21 cellular contexts compared by ENCODE assay signal in the genomic region with DNA sequence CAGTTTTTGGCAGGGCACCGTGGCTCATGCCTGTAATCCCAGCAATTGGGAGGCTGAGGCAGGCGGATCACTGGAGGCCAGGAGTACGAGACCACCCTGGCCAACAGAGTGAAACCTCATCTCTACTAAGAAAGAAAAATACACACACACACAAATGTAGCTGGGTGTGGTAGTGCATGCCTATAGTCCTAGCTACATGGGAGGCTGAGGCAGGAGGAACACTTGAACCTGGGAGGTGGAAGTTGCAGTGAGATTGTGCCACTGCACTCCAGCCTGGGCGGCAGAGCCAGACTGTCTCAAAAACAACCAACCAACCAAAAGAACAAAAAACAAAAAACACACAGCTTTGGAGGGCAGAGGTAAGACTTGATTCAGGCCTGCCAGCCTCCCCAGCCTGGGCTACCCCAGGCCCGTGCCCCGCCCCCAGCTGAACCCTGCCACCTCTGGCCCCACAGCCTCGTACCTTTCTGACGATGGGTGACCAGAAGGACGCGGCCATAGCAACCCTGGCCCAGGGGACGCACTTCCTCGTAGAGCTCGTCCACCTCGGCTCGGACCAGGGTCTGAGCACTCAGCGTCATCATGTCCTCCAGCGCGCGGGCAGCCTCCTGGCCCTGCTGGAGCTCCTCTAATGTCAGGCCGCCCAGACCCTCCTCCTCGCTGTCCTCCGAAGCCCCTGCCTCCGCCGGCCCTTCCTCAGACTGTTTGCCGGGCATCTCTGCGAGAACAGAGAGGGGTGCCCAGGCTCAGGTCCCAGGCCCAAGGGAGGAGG. TPM values are rescaled to one million over a fixed set of nuclear protein-coding genes. Genes with fewer than 3 reads are reported as not detected.
A peak's percentile ranks its signal among the peaks of the same experiment; 100 is the strongest.
DNase-seq lines count a peak whose midpoint lies in the region; ATAC-seq and TF ChIP-seq lines count a peak whose summit lies in the region.
"Had no signal": no experiment of that assay in that cellular context is flagged by ENCODE, and none has a peak within 500 bp of the region (broad histone marks: within the 10 kb centered on the region; RNA-seq: fewer than 3 reads in every experiment).

No MANE protein-coding gene starts in this region.

- peak overlapping the region; percentile 59 for H3K27ac Mint-ChIP-seq in nephron progenitor cell
- no peak overlapping the region for H3K27ac Mint-ChIP-seq in stimulated activated memory B cell treated with anti-CD40 and anti-IgM and Interleukin-4, amounts not matched to agents 10 μg/mL and 1 μg/mL and 100 μg/mL, for 72 hours
- H3K27ac Mint-ChIP-seq: CD4-positive, alpha-beta memory T cell; GM23338 had no signal

- no peaks in the 10 kb centered on the region for H3K9me3 ChIP-seq in SJCRH30 (replicated peaks)
- H3K9me3 ChIP-seq: BLaER1 treated with 17β-estradiol and CSF1 and Interleukin-3, amounts not matched to agents 10 nM and 100 nM had no signal

- peaks cover 10% of the 10 kb centered on the region for H3K27me3 Mint-ChIP-seq in nephron progenitor cell (ENCODE audit: low read depth, poor library complexity)
- H3K27me3 Mint-ChIP-seq in stimulated activated memory B cell treated with anti-CD40 and anti-IgM and Interleukin-4, amounts not matched to agents 10 μg/mL and 1 μg/mL and 100 μg/mL, for 72 hours = peaks cover 10% of the 10 kb centered on the region

- TF ChIP-seq CTCF in GM20000 (IDR thresholded peaks at IDR 0.05; ENCODE audit: extremely low read depth, missing control alignments) = no peak
- TF ChIP-seq CTCF in nephron progenitor cell (IDR thresholded peaks at IDR 0.05) = no peak

- no peaks in the 10 kb centered on the region for H3K9me3 Mint-ChIP-seq in nephron progenitor cell
- no peaks in the 10 kb centered on the region for H3K9me3 Mint-ChIP-seq in stimulated activated memory B cell treated with anti-CD40 and anti-IgM and Interleukin-4, amounts not matched to agents 10 μg/mL and 1 μg/mL and 100 μg/mL, for 72 hours
- H3K9me3 Mint-ChIP-seq: CD4-positive, alpha-beta memory T cell; GM23338 had no signal

- no peaks in the 10 kb centered on the region; the same call in 1 of the 2 replicates for H3K36me3 ChIP-seq in SJCRH30
- H3K36me3 ChIP-seq: BLaER1 treated with 17β-estradiol and CSF1 and Interleukin-3, amounts not matched to agents 10 nM and 100 nM had no signal

- peaks cover 54% of the 10 kb centered on the region for H3K4me1 Mint-ChIP-seq in nephron progenitor cell
- H3K4me1 Mint-ChIP-seq in stimulated activated memory B cell treated with anti-CD40 and anti-IgM and Interleukin-4, amounts not matched to agents 10 μg/mL and 1 μg/mL and 100 μg/mL, for 72 hours = no peaks in the 10 kb centered on the region
- H3K4me1 Mint-ChIP-seq: CD4-positive, alpha-beta memory T cell had no signal

- no peaks in the 10 kb centered on the region for H3K36me3 Mint-ChIP-seq in nephron progenitor cell (ENCODE audit: low read depth)
- no peaks in the 10 kb centered on the region for H3K36me3 Mint-ChIP-seq in stimulated activated memory B cell treated with anti-CD40 and anti-IgM and Interleukin-4, amounts not matched to agents 10 μg/mL and 1 μg/mL and 100 μg/mL, for 72 hours
- H3K36me3 Mint-ChIP-seq: CD4-positive, alpha-beta memory T cell had no signal

- intact Hi-C loops in left colon (cut with DNase I, micrococcal nuclease) = no loop called here

- peak; percentile 34 for ATAC-seq in stimulated activated memory B cell treated with anti-CD40 and anti-IgM and Interleukin-4, amounts not matched to agents 10 μg/mL and 1 μg/mL and 100 μg/mL, for 72 hours
- no peak for ATAC-seq in left colon

- peak overlapping the region; percentile 56 for H3K4me3 ChIP-seq in SJCRH30
- H3K4me3 ChIP-seq: BLaER1 treated with 17β-estradiol and CSF1 and Interleukin-3, amounts not matched to agents 10 nM and 100 nM; GM23338 had no signal

- H3K4me3 Mint-ChIP-seq in nephron progenitor cell = peak overlapping the region; percentile 44
- H3K4me3 Mint-ChIP-seq in stimulated activated memory B cell treated with anti-CD40 and anti-IgM and Interleukin-4, amounts not matched to agents 10 μg/mL and 1 μg/mL and 100 μg/mL, for 72 hours = no peak overlapping the region
- H3K4me3 Mint-ChIP-seq: CD4-positive, alpha-beta memory T cell; GM23338 had no signal

- H3K27ac ChIP-seq in SJCRH30 = no peak overlapping the region
- H3K27ac ChIP-seq: KMS-11 had no signal

- DNase-seq in GM20000 (ENCODE audit: low spot score) (peak; percentile 10), SJCRH30 (no peak), nephron progenitor cell (no peak), amniotic stem cell (lab: John Stamatoyannopoulos, UW) (no peak), left colon (no peak), putamen (ENCODE audit: low spot score) (no peak)
- DNase-seq: ACHN; CD4-positive, alpha-beta memory T cell; DND-41; HCEC 1CT; NCI-H1105; NCI-H146; NCI-H2029; NCI-H510A treated with DMSO at 0.1 percent for 48 hours; NCI-H774; NK-92 treated with Interleukin-12 subunit alpha and Interleukin-12 subunit beta, amount 100 ng/mL, for 24 hours had no signal

- peaks cover 33% of the 10 kb centered on the region for H3K4me1 ChIP-seq in SJCRH30

- no peaks in the 10 kb centered on the region for H3K27me3 ChIP-seq in SJCRH30
- H3K27me3 ChIP-seq: BLaER1 treated with 17β-estradiol and CSF1 and Interleukin-3, amounts not matched to agents 10 nM and 100 nM had no signal

RNA-seq across cellular contexts. Expression of gene SBK2, which starts 1.2 kb away (rescaled TPM):
- 6.8 and 6.9 TPM in 2 replicates for total RNA-seq in SJCRH30 (2014; rRNA removed; shearing (Covaris generic))
- not detected for total RNA-seq in left colon
- total RNA-seq: CD4-positive, alpha-beta memory T cell; HT1080 had no signal

RNA-seq across cellular contexts. Expression of gene SBK3, which starts 9.6 kb away (rescaled TPM):
- 0.30 and 0.87 TPM in 2 replicates for total RNA-seq in SJCRH30 (2014; rRNA removed; shearing (Covaris generic))
- total RNA-seq in left colon = not detected
- total RNA-seq: CD4-positive, alpha-beta memory T cell; HT1080 had no signal

RNA-seq across cellular contexts. Expression of gene ZNF579, which starts 44.9 kb away (rescaled TPM):
- 5.4 and 7.5 TPM in 2 replicates for total RNA-seq in SJCRH30 (2014; rRNA removed; shearing (Covaris generic))
- 1 to 10 TPM; 5.3 to 7.3 TPM for total RNA-seq in left colon

RNA-seq across cellular contexts. Expression of gene SSC5D, which starts 47.5 kb away (rescaled TPM):
- 3.1 and 3.8 TPM in 2 replicates for total RNA-seq in SJCRH30 (2014; rRNA removed; shearing (Covaris generic))
- total RNA-seq in left colon = 1 to 10 TPM; 2.6 to 5.8 TPM

RNA-seq across cellular contexts. Expression of gene NAT14, which starts 50.8 kb away (rescaled TPM):
- 22.1 and 25.9 TPM in 2 replicates for total RNA-seq in SJCRH30 (2014; rRNA removed; shearing (Covaris generic))
- 1 to 10 TPM; 4.0 to 4.8 TPM for total RNA-seq in left colon
